Comparison of ENCODE assay signal across 1 cellular context in genomic region chr21:24693779-24694178, GRCh38.
TF ChIP-seq lines count a peak whose summit lies in the region.

No MANE protein-coding gene starts in this region.

TF ChIP-seq in HepG2, 621 proteins besides CTCF, POLR2A, EP300 and RAD21 (continued from another document):
- TF ChIP-seq SKIL (CRISPR knock-in tag; IDR thresholded peaks at IDR 0.05; ENCODE audit: borderline replicate concordance) (no peak), POLR2AphosphoS5 (IDR thresholded peaks at IDR 0.05; ENCODE audit: low read depth, low read length) (no peak), KDM5B (CRISPR knock-in tag; IDR thresholded peaks at IDR 0.05; ENCODE audit: borderline replicate concordance) (no peak), PPARG (CRISPR knock-in tag; conservative IDR thresholded peaks at IDR 0.05) (no peak)
